ENCODE assay signal across 1 cellular context in the genomic region with DNA sequence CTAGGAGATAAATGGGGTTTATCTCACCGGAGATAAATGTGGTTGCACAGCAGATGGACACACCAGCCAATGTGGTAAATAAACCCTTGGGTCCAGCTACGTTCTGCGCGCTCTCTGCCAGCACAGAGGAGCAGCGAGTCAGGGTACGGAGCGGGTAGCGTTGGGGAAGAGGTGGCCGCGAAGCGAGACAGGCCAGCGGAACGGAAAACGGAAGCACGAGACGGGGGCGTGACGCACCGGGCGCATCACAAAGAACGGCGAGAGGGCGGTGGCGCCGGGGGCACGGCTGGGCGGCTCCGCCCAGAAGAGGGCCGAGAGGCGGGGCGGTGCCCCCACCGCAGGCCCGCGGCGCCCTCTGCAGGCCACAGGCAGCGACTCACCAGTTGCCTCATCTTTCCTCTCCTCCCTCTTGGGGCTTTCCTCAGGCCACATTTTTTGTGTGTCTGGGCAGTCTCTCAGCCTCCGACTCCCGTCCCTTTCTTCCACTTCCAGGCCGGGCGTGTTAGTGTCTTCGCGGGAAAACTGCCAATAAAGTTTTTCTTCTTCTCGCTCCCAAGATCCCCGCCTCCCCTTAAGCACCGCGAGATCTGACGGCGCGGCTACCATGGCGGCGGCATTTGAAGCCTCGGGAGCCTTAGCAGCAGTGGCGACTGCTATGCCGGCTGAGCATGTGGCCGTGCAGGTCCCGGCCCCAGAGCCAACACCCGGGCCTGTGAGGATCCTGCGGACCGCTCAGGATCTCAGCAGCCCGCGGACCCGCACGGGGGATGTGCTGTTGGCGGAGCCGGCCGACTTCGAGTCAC.
TF ChIP-seq lines count a peak whose summit lies in the region.

A gene with protein sequence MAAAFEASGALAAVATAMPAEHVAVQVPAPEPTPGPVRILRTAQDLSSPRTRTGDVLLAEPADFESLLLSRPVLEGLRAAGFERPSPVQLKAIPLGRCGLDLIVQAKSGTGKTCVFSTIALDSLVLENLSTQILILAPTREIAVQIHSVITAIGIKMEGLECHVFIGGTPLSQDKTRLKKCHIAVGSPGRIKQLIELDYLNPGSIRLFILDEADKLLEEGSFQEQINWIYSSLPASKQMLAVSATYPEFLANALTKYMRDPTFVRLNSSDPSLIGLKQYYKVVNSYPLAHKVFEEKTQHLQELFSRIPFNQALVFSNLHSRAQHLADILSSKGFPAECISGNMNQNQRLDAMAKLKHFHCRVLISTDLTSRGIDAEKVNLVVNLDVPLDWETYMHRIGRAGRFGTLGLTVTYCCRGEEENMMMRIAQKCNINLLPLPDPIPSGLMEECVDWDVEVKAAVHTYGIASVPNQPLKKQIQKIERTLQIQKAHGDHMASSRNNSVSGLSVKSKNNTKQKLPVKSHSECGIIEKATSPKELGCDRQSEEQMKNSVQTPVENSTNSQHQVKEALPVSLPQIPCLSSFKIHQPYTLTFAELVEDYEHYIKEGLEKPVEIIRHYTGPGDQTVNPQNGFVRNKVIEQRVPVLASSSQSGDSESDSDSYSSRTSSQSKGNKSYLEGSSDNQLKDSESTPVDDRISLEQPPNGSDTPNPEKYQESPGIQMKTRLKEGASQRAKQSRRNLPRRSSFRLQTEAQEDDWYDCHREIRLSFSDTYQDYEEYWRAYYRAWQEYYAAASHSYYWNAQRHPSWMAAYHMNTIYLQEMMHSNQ (plus strand): TSS at position 581 of the 803 bp plus-strand sequence. CDS start 24 bp downstream, at position 605.

TF ChIP-seq in HepG2, 621 proteins besides CTCF, POLR2A, EP300 and RAD21 (continued from another document):
- no peak for TF ChIP-seq SIX1 (CRISPR knock-in tag; IDR thresholded peaks at IDR 0.05; ENCODE audit: borderline replicate concordance)
- 0 out of 2 replicates have a peak, but pooled peaks have one; percentile 44 for TF ChIP-seq NAIF1 (CRISPR knock-in tag; IDR thresholded peaks at IDR 0.05; ENCODE audit: borderline replicate concordance)
- no peak for TF ChIP-seq ZNF317 (CRISPR knock-in tag; IDR thresholded peaks at IDR 0.05)
- TF ChIP-seq BRF2 (CRISPR knock-in tag; IDR thresholded peaks at IDR 0.05) = 0 out of 2 replicates have a peak, but pooled peaks have one; percentile 33
- TF ChIP-seq ZSCAN22 (CRISPR knock-in tag; IDR thresholded peaks at IDR 0.05) = no peak
- 0 out of 2 replicates have a peak, but pooled peaks have one; percentile 27 for TF ChIP-seq SMAD9 (CRISPR knock-in tag; IDR thresholded peaks at IDR 0.05)
- TF ChIP-seq TCF7L2 (IDR thresholded peaks at IDR 0.05; ENCODE audit: low read depth, low read length) = no peak
- no peak; the same call in 1 of the 2 replicates for TF ChIP-seq ISL2 (CRISPR knock-in tag; IDR thresholded peaks at IDR 0.05)
- TF ChIP-seq NONO (IDR thresholded peaks at IDR 0.05) = no peak
- TF ChIP-seq NONO (CRISPR knock-in tag; conservative IDR thresholded peaks at IDR 0.05) = peak; percentile 77
- peak; percentile 25 for TF ChIP-seq PTBP1 (IDR thresholded peaks at IDR 0.05; ENCODE audit: low read depth, low read length, poor library complexity, severe bottlenecking)
- TF ChIP-seq ZNF703 (CRISPR knock-in tag; IDR thresholded peaks at IDR 0.05; ENCODE audit: borderline replicate concordance) = no peak
- TF ChIP-seq, protein P1, sequence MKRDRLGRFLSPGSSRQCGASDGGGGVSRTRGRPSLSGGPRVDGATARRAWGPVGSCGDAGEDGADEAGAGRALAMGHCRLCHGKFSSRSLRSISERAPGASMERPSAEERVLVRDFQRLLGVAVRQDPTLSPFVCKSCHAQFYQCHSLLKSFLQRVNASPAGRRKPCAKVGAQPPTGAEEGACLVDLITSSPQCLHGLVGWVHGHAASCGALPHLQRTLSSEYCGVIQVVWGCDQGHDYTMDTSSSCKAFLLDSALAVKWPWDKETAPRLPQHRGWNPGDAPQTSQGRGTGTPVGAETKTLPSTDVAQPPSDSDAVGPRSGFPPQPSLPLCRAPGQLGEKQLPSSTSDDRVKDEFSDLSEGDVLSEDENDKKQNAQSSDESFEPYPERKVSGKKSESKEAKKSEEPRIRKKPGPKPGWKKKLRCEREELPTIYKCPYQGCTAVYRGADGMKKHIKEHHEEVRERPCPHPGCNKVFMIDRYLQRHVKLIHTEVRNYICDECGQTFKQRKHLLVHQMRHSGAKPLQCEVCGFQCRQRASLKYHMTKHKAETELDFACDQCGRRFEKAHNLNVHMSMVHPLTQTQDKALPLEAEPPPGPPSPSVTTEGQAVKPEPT (CRISPR knock-in tag; IDR thresholded peaks at IDR 0.05; ENCODE audit: low read depth) = peak; percentile 81; the same call in 1 of the 2 replicates
- peak; percentile 94 for TF ChIP-seq KLF6 (CRISPR knock-in tag; IDR thresholded peaks at IDR 0.05)
- peak; percentile 90 for TF ChIP-seq SP4 (CRISPR knock-in tag; IDR thresholded peaks at IDR 0.05)
- 0 out of 2 replicates have a peak, but pooled peaks have one; percentile 8 for TF ChIP-seq KLF9 (CRISPR knock-in tag; IDR thresholded peaks at IDR 0.05; ENCODE audit: low read depth)
- peak; percentile 61 for TF ChIP-seq SKI (IDR thresholded peaks at IDR 0.05; ENCODE audit: partially characterized antibody)
- 0 out of 2 replicates have a peak, but pooled peaks have one; percentile 33 for TF ChIP-seq ZNF792 (CRISPR knock-in tag; IDR thresholded peaks at IDR 0.05)
- TF ChIP-seq ZNF546 (CRISPR knock-in tag; conservative IDR thresholded peaks at IDR 0.05) = peak; percentile 63; the same call in 1 of the 2 replicates
- 0 out of 2 replicates have a peak, but pooled peaks have one; percentile 59 for TF ChIP-seq ZNF761 (CRISPR knock-in tag; conservative IDR thresholded peaks at IDR 0.05)
- TF ChIP-seq ZNF639 (CRISPR knock-in tag; conservative IDR thresholded peaks at IDR 0.05) = peak; percentile 60
- TF ChIP-seq MZF1 (CRISPR knock-in tag; IDR thresholded peaks at IDR 0.05; ENCODE audit: borderline replicate concordance) = no peak
- TF ChIP-seq THAP11 (CRISPR knock-in tag; IDR thresholded peaks at IDR 0.05) = peak; percentile 90
- peak; percentile 86; the same call in 1 of the 2 replicates for TF ChIP-seq KDM5B (CRISPR knock-in tag; IDR thresholded peaks at IDR 0.05; ENCODE audit: borderline replicate concordance)
- TF ChIP-seq SRY (CRISPR knock-in tag; IDR thresholded peaks at IDR 0.05) = 0 out of 2 replicates have a peak, but pooled peaks have one; percentile 53
- peak; percentile 47 for TF ChIP-seq GATAD2A (CRISPR knock-in tag; IDR thresholded peaks at IDR 0.05)
- TF ChIP-seq ZMAT3 (CRISPR knock-in tag; conservative IDR thresholded peaks at IDR 0.05) = 0 out of 2 replicates have a peak, but pooled peaks have one; percentile 59
- peak; percentile 92 for TF ChIP-seq ZMYM4 (CRISPR knock-in tag; IDR thresholded peaks at IDR 0.05)
- 0 out of 2 replicates have a peak, but pooled peaks have one; percentile 2 for TF ChIP-seq SRF (IDR thresholded peaks at IDR 0.05; ENCODE audit: low read depth, low read length)
- TF ChIP-seq ZNF597 (CRISPR knock-in tag; IDR thresholded peaks at IDR 0.05) = no peak
- TF ChIP-seq, protein P2, sequence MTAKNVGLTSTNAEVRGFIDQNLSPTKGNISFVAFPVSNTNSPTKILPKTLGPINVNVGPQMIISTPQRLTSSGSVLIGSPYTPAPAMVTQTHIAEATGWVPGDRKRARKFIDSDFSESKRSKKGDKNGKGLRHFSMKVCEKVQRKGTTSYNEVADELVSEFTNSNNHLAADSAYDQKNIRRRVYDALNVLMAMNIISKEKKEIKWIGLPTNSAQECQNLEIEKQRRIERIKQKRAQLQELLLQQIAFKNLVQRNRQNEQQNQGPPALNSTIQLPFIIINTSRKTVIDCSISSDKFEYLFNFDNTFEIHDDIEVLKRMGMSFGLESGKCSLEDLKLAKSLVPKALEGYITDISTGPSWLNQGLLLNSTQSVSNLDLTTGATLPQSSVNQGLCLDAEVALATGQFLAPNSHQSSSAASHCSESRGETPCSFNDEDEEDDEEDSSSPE (CRISPR knock-in tag; IDR thresholded peaks at IDR 0.05) = peak; percentile 95
- TF ChIP-seq SP5 (CRISPR knock-in tag; IDR thresholded peaks at IDR 0.05; ENCODE audit: borderline replicate concordance, low read depth) = peak; percentile 84
- peak; percentile 97 for TF ChIP-seq KMT2B (CRISPR knock-in tag; IDR thresholded peaks at IDR 0.05)
- TF ChIP-seq ZNF572 (CRISPR knock-in tag; IDR thresholded peaks at IDR 0.05) = peak; percentile 66; the same call in 1 of the 2 replicates
- TF ChIP-seq, protein P3, sequence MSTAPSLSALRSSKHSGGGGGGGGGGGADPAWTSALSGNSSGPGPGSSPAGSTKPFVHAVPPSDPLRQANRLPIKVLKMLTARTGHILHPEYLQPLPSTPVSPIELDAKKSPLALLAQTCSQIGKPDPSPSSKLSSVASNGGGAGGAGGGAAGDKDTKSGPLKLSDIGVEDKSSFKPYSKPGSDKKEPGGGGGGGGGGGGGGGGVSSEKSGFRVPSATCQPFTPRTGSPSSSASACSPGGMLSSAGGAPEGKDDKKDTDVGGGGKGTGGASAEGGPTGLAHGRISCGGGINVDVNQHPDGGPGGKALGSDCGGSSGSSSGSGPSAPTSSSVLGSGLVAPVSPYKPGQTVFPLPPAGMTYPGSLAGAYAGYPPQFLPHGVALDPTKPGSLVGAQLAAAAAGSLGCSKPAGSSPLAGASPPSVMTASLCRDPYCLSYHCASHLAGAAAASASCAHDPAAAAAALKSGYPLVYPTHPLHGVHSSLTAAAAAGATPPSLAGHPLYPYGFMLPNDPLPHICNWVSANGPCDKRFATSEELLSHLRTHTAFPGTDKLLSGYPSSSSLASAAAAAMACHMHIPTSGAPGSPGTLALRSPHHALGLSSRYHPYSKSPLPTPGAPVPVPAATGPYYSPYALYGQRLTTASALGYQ (CRISPR knock-in tag; IDR thresholded peaks at IDR 0.05) = peak; percentile 69; the same call in 1 of the 2 replicates
- no peak for TF ChIP-seq ZNF549 (CRISPR knock-in tag; IDR thresholded peaks at IDR 0.05)
- TF ChIP-seq JUND (CRISPR knock-in tag; IDR thresholded peaks at IDR 0.05) = peak; percentile 68; the same call in 1 of the 2 replicates
- TF ChIP-seq NFRKB (IDR thresholded peaks at IDR 0.05) = peak; percentile 9; the same call in 1 of the 2 replicates
- TF ChIP-seq PHF8 (CRISPR knock-in tag; IDR thresholded peaks at IDR 0.05) = peak; percentile 87
